In the genomic region with DNA sequence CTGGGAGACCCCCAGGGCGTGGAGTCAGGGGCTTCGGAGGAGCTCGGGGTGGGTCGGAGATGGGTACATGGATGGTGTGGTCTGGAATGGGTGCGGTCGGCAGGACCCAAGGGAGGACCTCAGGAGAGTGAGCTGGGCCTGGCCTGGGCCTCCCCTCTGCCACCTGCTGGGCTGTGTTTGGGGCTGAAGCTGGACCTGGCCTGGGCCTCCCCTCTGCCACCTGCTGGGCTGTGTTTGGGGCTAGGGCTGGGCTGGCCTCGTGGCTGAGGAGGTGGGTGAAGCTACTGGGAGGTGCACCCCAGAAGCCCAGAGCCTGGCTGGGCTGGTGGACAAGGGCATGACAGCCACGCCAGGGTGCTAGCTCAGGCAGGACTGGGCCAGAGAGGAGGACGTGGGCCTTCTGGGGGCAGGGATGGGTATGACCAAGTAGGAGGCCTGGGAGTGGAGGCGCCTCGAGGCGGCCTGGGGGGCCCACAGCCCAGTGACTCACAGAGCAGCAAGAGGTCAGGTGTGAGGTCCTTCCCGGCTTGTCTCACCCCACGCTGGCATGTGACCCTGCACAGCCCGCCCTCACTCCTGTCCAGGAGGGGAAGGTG, we compare ENCODE assay signal across 1 cellular context.
TF ChIP-seq lines count a peak whose summit lies in the region.

No MANE protein-coding gene starts in this region.

TF ChIP-seq in HEK293, 187 proteins besides CTCF, POLR2A, EP300 and RAD21 (continued from another document):
- TF ChIP-seq, protein P1, sequence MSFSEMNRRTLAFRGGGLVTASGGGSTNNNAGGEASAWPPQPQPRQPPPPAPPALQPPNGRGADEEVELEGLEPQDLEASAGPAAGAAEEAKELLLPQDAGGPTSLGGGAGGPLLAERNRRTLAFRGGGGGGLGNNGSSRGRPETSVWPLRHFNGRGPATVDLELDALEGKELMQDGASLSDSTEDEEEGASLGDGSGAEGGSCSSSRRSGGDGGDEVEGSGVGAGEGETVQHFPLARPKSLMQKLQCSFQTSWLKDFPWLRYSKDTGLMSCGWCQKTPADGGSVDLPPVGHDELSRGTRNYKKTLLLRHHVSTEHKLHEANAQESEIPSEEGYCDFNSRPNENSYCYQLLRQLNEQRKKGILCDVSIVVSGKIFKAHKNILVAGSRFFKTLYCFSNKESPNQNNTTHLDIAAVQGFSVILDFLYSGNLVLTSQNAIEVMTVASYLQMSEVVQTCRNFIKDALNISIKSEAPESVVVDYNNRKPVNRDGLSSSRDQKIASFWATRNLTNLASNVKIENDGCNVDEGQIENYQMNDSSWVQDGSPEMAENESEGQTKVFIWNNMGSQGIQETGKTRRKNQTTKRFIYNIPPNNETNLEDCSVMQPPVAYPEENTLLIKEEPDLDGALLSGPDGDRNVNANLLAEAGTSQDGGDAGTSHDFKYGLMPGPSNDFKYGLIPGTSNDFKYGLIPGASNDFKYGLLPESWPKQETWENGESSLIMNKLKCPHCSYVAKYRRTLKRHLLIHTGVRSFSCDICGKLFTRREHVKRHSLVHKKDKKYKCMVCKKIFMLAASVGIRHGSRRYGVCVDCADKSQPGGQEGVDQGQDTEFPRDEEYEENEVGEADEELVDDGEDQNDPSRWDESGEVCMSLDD (tag by site-specific recombination; IDR thresholded peaks at IDR 0.05), result no peak; the same call in 1 of the 2 replicates
- TF ChIP-seq HOXD13 (CRISPR knock-in tag; IDR thresholded peaks at IDR 0.05; ENCODE audit: borderline replicate concordance), result no peak
- no peak for TF ChIP-seq ZNF768 (tag by site-specific recombination; IDR thresholded peaks at IDR 0.05)
